Comparison of ENCODE assay signal across 9 cellular contexts in genomic region chrX:87583679-87584078, GRCh38.
DNase-seq lines count a peak whose midpoint lies in the region; ATAC-seq and TF ChIP-seq lines count a peak whose summit lies in the region.
"Had no signal": no experiment of that assay in that cellular context is flagged by ENCODE, and none has a peak within 500 bp of the region (broad histone marks: within the 10 kb centered on the region; RNA-seq: fewer than 3 reads in every experiment).

No MANE protein-coding gene starts in this region.

- H3K27me3 Mint-ChIP-seq in HFFc6 (ENCODE audit: insufficient read depth): no peaks in the 10 kb centered on the region; the same call in 1 of the 2 replicates

- POLR2A ChIA-PET in GM10248 (lab: Yijun Ruan, JAX): no interaction called here

- H3K36me3 ChIP-seq in WERI-Rb-1: no peaks in the 10 kb centered on the region
- H3K36me3 ChIP-seq: upper lobe of left lung had no signal

- no peak overlapping the region for H3K27ac ChIP-seq in WERI-Rb-1
- H3K27ac ChIP-seq: upper lobe of left lung had no signal

- ATAC-seq in HG03457 (IDR thresholded peaks at IDR 0.05; ENCODE audit: unreplicated experiment) (no peak), GM19452 (IDR thresholded peaks at IDR 0.05; ENCODE audit: unreplicated experiment) (no peak)

- TF ChIP-seq CTCF in HFFc6 (IDR thresholded peaks at IDR 0.05) (peak; percentile 39; the same call in 1 of the 2 replicates), WERI-Rb-1 (IDR thresholded peaks at IDR 0.05; ENCODE audit: low read depth, low read length) (peak; percentile 70), GM10248 (IDR thresholded peaks at IDR 0.05; ENCODE audit: control extremely low read depth, extremely low read depth, low read depth, missing control alignments) (no peak)

- no peaks in the 10 kb centered on the region for H3K4me1 Mint-ChIP-seq in HFFc6 (ENCODE audit: low read depth)

- no peaks in the 10 kb centered on the region for H3K9me3 ChIP-seq in WERI-Rb-1 (ENCODE audit: severe bottlenecking)
- H3K9me3 ChIP-seq: upper lobe of left lung had no signal

- no peaks in the 10 kb centered on the region for H3K36me3 Mint-ChIP-seq in HFFc6 (ENCODE audit: low read depth)

- peaks cover 11% of the 10 kb centered on the region; the same call in 1 of the 2 replicates for H3K9me3 Mint-ChIP-seq in HFFc6

- no peak overlapping the region for H3K4me3 Mint-ChIP-seq in HFFc6

- DNase-seq in DMS53 treated with DMSO at 0.1 percent for 48 hours (lab: John Stamatoyannopoulos, UW; ENCODE audit: unreplicated experiment): peak; percentile 8
- DNase-seq in HFFc6: no peak
- peak; percentile 28 for DNase-seq in WERI-Rb-1
- DNase-seq in left kidney (ENCODE audit: low read depth, low spot score): peak; percentile 1
- DNase-seq in NCI-H1105 (lab: John Stamatoyannopoulos, UW): no peak
- DNase-seq in GM10248 (ENCODE audit: extremely low spot score): no peak
- DNase-seq: upper lobe of left lung had no signal

- CTCF ChIA-PET in GM10248 (lab: Yijun Ruan, JAX): no interaction called here

- H3K27ac Mint-ChIP-seq in HFFc6: no peak overlapping the region

- peaks cover 4% of the 10 kb centered on the region for H3K27me3 ChIP-seq in WERI-Rb-1 (ENCODE audit: insufficient read depth, low read depth, severe bottlenecking)
- H3K27me3 ChIP-seq: upper lobe of left lung had no signal

- no peak overlapping the region for H3K4me3 ChIP-seq in WERI-Rb-1 (ENCODE audit: low read depth, low read length)
- H3K4me3 ChIP-seq: upper lobe of left lung had no signal

Comparison
In these comparisons a context has a peak if more than half of its experiments do, and no peak if none do; other contexts are left out.
1. DNase-seq: peak in DMS53 treated with DMSO at 0.1 percent for 48 hours (single experiment), WERI-Rb-1 (single experiment) and left kidney (single experiment); none in HFFc6 (single experiment), NCI-H1105 (single experiment) and GM10248 (single experiment).